ENCODE assay signal across 2 cellular contexts in genomic region chr10:17865351-17865750, GRCh38.
A peak's percentile ranks its signal among the peaks of the same experiment; 100 is the strongest.
TF ChIP-seq lines count a peak whose summit lies in the region.

No MANE protein-coding gene starts in this region.

TF ChIP-seq in WTC11, 78 proteins besides CTCF, POLR2A, EP300 and RAD21:
- no peak for TF ChIP-seq MAX (CRISPR knock-in tag; IDR thresholded peaks at IDR 0.05)
- no peak for TF ChIP-seq ELF4 (CRISPR knock-in tag; IDR thresholded peaks at IDR 0.05; ENCODE audit: low read depth)
- no peak for TF ChIP-seq E2F5 (CRISPR knock-in tag; IDR thresholded peaks at IDR 0.05)
- no peak for TF ChIP-seq TP53 (CRISPR knock-in tag; IDR thresholded peaks at IDR 0.05)
- TF ChIP-seq ZNF219 (CRISPR knock-in tag; IDR thresholded peaks at IDR 0.05; ENCODE audit: borderline replicate concordance): no peak
- no peak for TF ChIP-seq AFF4 (CRISPR knock-in tag; IDR thresholded peaks at IDR 0.05; ENCODE audit: borderline replicate concordance)
- no peak for TF ChIP-seq ZNF671 (CRISPR knock-in tag; IDR thresholded peaks at IDR 0.05)
- TF ChIP-seq SMAD3 (CRISPR knock-in tag; IDR thresholded peaks at IDR 0.05; ENCODE audit: borderline replicate concordance): no peak
- TF ChIP-seq NR3C1 (CRISPR knock-in tag; conservative IDR thresholded peaks at IDR 0.05; ENCODE audit: low read depth): no peak
- TF ChIP-seq ZNF263 (CRISPR knock-in tag; IDR thresholded peaks at IDR 0.05; ENCODE audit: low read depth): no peak
- TF ChIP-seq ATF1 (CRISPR knock-in tag; IDR thresholded peaks at IDR 0.05): no peak
- no peak for TF ChIP-seq ZNF425 (CRISPR knock-in tag; conservative IDR thresholded peaks at IDR 0.05)

TF ChIP-seq in H1, 55 proteins besides CTCF, POLR2A, EP300 and RAD21:
- TF ChIP-seq YY1 (IDR thresholded peaks at IDR 0.05; ENCODE audit: low read depth, low read length) (0 out of 2 replicates have a peak, but pooled peaks have one; percentile 31), TEAD4 (IDR thresholded peaks at IDR 0.05; ENCODE audit: low read depth, low read length) (0 out of 2 replicates have a peak, but pooled peaks have one; percentile 43), JUN (IDR thresholded peaks at IDR 0.05; ENCODE audit: low read depth, low read length) (no peak)
